ENCODE assay signal across 17 cellular contexts in genomic region chr2:106129150-106129549, GRCh38.
DNase-seq lines count a peak whose midpoint lies in the region; ATAC-seq, FAIRE-seq and TF ChIP-seq lines count a peak whose summit lies in the region.
"Had no signal": no experiment of that assay in that cellular context is flagged by ENCODE, and none has a peak within 500 bp of the region (broad histone marks: within the 10 kb centered on the region; RNA-seq: fewer than 3 reads in every experiment).

No MANE protein-coding gene starts in this region.

- H3K4me3 ChIP-seq in HCT116 (replicated peaks in 1 of 2; ENCODE audit: low read depth in 1 of 2, low read length in 2 of 2) = no peak overlapping the region
- H3K4me3 ChIP-seq: GM23248 had no signal

- no peak overlapping the region for H3K27ac ChIP-seq in HCT116 (ENCODE audit: low read depth, low read length)
- H3K27ac ChIP-seq: GM23248 had no signal

- H3K9me3 ChIP-seq in HCT116 (ENCODE audit: control insufficient read depth in 1 of 2, insufficient read depth in 1 of 2, low read depth in 1 of 2, low read length in 2 of 2) = no peaks in the 10 kb centered on the region

- no peak overlapping the region for H3K4me2 ChIP-seq in HCT116 (ENCODE audit: low read length)

- H3K27me3 Mint-ChIP-seq in activated T-cell treated with anti-CD3 and anti-CD28 coated beads, Interleukin-2, amount 50 U/mL, for 24 hours = no peaks in the 10 kb centered on the region
- no peaks in the 10 kb centered on the region for H3K27me3 Mint-ChIP-seq in activated T-cell treated with anti-CD3 and anti-CD28 coated beads, Interleukin-2, amount 50 U/mL, for 72 hours (ENCODE audit: low read depth)
- H3K27me3 Mint-ChIP-seq in glutamatergic neuron (ENCODE audit: unreplicated experiment) (no peaks in the 10 kb centered on the region), nephron progenitor cell (ENCODE audit: low read depth, poor library complexity) (peaks cover 2% of the 10 kb centered on the region)
- H3K27me3 Mint-ChIP-seq: B cell had no signal

- no peak overlapping the region for H2AFZ ChIP-seq in HCT116 (ENCODE audit: low read depth, low read length, poor library complexity, severe bottlenecking)
- H2AFZ ChIP-seq: GM23248 had no signal

- CTCF ChIA-PET in HCT116 (lab: Charles Lee) = no interaction called here

- peak overlapping the region; percentile 20 for H3K27ac Mint-ChIP-seq in activated T-cell treated with anti-CD3 and anti-CD28 coated beads, Interleukin-2, amount 50 U/mL, for 24 hours
- H3K27ac Mint-ChIP-seq in activated T-cell treated with anti-CD3 and anti-CD28 coated beads, Interleukin-2, amount 50 U/mL, for 72 hours = no peak overlapping the region
- H3K27ac Mint-ChIP-seq in glutamatergic neuron (ENCODE audit: unreplicated experiment) (no peak overlapping the region), nephron progenitor cell (no peak overlapping the region)
- H3K27ac Mint-ChIP-seq: B cell had no signal

- no peak overlapping the region for H3K4me3 Mint-ChIP-seq in activated T-cell treated with anti-CD3 and anti-CD28 coated beads, Interleukin-2, amount 50 U/mL, for 24 hours
- H3K4me3 Mint-ChIP-seq in activated T-cell treated with anti-CD3 and anti-CD28 coated beads, Interleukin-2, amount 50 U/mL, for 72 hours = no peak overlapping the region
- H3K4me3 Mint-ChIP-seq in glutamatergic neuron (ENCODE audit: unreplicated experiment) (peak overlapping the region; percentile 16), nephron progenitor cell (peak overlapping the region; percentile 4)
- H3K4me3 Mint-ChIP-seq: B cell had no signal

- no peak for TF ChIP-seq CTCF in HCT116 (IDR thresholded peaks at IDR 0.05 in 2 of 3, conservative IDR thresholded peaks at IDR 0.05 in 1 of 3; ENCODE audit: borderline replicate concordance in 1 of 3, insufficient read depth in 1 of 3, low read depth in 2 of 3, low read length in 2 of 3)
- no peak for TF ChIP-seq CTCF in glutamatergic neuron (IDR thresholded peaks at IDR 0.05; ENCODE audit: partially characterized antibody, unreplicated experiment)
- TF ChIP-seq CTCF in nephron progenitor cell (IDR thresholded peaks at IDR 0.05) = no peak

- no peaks in the 10 kb centered on the region for H4K20me1 ChIP-seq in HCT116 (ENCODE audit: insufficient read depth)

- ATAC-seq in activated T-cell treated with anti-CD3 and anti-CD28 coated beads, Interleukin-2, amount 50 U/mL, for 72 hours (replicated peaks in 1 of 2) = no peak
- ATAC-seq in HCT116 (no peak), HG02981 (IDR thresholded peaks at IDR 0.05; ENCODE audit: unreplicated experiment) (no peak), HG03175 (IDR thresholded peaks at IDR 0.05; ENCODE audit: unreplicated experiment) (no peak)

- H3K9ac ChIP-seq in HCT116 (ENCODE audit: low read length) = no peak overlapping the region
- H3K9ac ChIP-seq: GM23248 had no signal

- no peaks in the 10 kb centered on the region for H3K27me3 ChIP-seq in HCT116 (ENCODE audit: insufficient read depth, low read length)

- no peak for FAIRE-seq in GM19239 (lab: Jason Lieb, UNC)
- FAIRE-seq: G401.6 had no signal

- RAD21 ChIA-PET in HCT116 (lab: Charles Lee; ENCODE audit: low non-redundant PET in 1 of 2, low total read pairs in 2 of 2, uncharacterized antibody in 2 of 2, unreplicated experiment in 2 of 2) = no interaction called here

- TF ChIP-seq POLR2A in HCT116 (IDR thresholded peaks at IDR 0.05; ENCODE audit: borderline replicate concordance, extremely low read depth, insufficient read depth, insufficient read length) = no peak

- H3K9me2 ChIP-seq in HCT116 (ENCODE audit: insufficient read depth) = no peaks in the 10 kb centered on the region

- 0 out of 4 replicates have a peak, but pooled peaks cover 0 to 7% of the 10 kb centered on the region in 2 experiments for H3K36me3 ChIP-seq in HCT116 (ENCODE audit: control insufficient read depth in 1 of 2, insufficient read depth in 2 of 2, low read length in 2 of 2)

- peaks cover 59% of the 10 kb centered on the region for H3K36me3 Mint-ChIP-seq in activated T-cell treated with anti-CD3 and anti-CD28 coated beads, Interleukin-2, amount 50 U/mL, for 24 hours (ENCODE audit: low read depth)
- peaks cover 0 to 16% of the 10 kb centered on the region in 2 donors for H3K36me3 Mint-ChIP-seq in activated T-cell treated with anti-CD3 and anti-CD28 coated beads, Interleukin-2, amount 50 U/mL, for 72 hours (ENCODE audit: insufficient read depth in 2 of 2)
- H3K36me3 Mint-ChIP-seq in glutamatergic neuron (ENCODE audit: unreplicated experiment) (peaks cover 10% of the 10 kb centered on the region), nephron progenitor cell (ENCODE audit: low read depth) (peaks cover 50% of the 10 kb centered on the region)

- peaks cover 8 to 15% of the 10 kb centered on the region in 2 experiments for H3K4me1 ChIP-seq in HCT116 (ENCODE audit: control insufficient read depth in 1 of 2, insufficient read depth in 2 of 2, low read length in 2 of 2)

- intact Hi-C loops in HCT116 (cut with micrococcal nuclease) = no loop called here

- peaks cover 43% of the 10 kb centered on the region for H3K4me1 Mint-ChIP-seq in activated T-cell treated with anti-CD3 and anti-CD28 coated beads, Interleukin-2, amount 50 U/mL, for 24 hours (ENCODE audit: low read depth)
- H3K4me1 Mint-ChIP-seq in activated T-cell treated with anti-CD3 and anti-CD28 coated beads, Interleukin-2, amount 50 U/mL, for 72 hours (ENCODE audit: low read depth) = peaks cover 37% of the 10 kb centered on the region
- H3K4me1 Mint-ChIP-seq in glutamatergic neuron (ENCODE audit: low read depth, unreplicated experiment) = peaks cover 8% of the 10 kb centered on the region
- peaks cover 21% of the 10 kb centered on the region for H3K4me1 Mint-ChIP-seq in nephron progenitor cell

- peaks cover 9% of the 10 kb centered on the region; the same call in 1 of the 2 replicates for H3K79me2 ChIP-seq in HCT116 (ENCODE audit: insufficient read depth, low read length)

- no peak for DNase-seq in activated T-cell treated with anti-CD3 and anti-CD28 coated beads, Interleukin-2, amount 50 U/mL, for 24 hours
- no peak for DNase-seq in activated T-cell treated with anti-CD3 and anti-CD28 coated beads, Interleukin-2, amount 50 U/mL, for 72 hours
- DNase-seq in HCT116 (ENCODE audit: low read depth, low spot score) (no peak), glutamatergic neuron (no peak), nephron progenitor cell (no peak), GM19239 (ENCODE audit: insufficient read length, low spot score) (no peak)
- DNase-seq: GM23248, HCEC 1CT, NCI-H1092 treated with DMSO at 0.1 percent for 48 hours, NCI-H146, NCI-H2029 treated with DMSO at 0.1 percent for 48 hours, NCI-H2171 treated with DMSO at 0.1 percent for 48 hours, SHP77 had no signal

- POLR2A ChIA-PET in HCT116 (lab: Charles Lee) = no interaction called here

- TF ChIP-seq RAD21 in HCT116 (IDR thresholded peaks at IDR 0.05; ENCODE audit: low read depth) = no peak

- no peaks in the 10 kb centered on the region for H3K9me3 Mint-ChIP-seq in activated T-cell treated with anti-CD3 and anti-CD28 coated beads, Interleukin-2, amount 50 U/mL, for 24 hours
- H3K9me3 Mint-ChIP-seq in activated T-cell treated with anti-CD3 and anti-CD28 coated beads, Interleukin-2, amount 50 U/mL, for 72 hours = no peaks in the 10 kb centered on the region
- peaks cover 6% of the 10 kb centered on the region for H3K9me3 Mint-ChIP-seq in glutamatergic neuron (ENCODE audit: unreplicated experiment)
- H3K9me3 Mint-ChIP-seq in nephron progenitor cell = peaks cover 9% of the 10 kb centered on the region

- BruUV-seq in HCT116 (replicated peaks; lab: Mats Ljungman, UMichigan) = TSS peak; percentile 29

TF ChIP-seq in HCT116, 20 proteins besides CTCF, POLR2A, EP300 and RAD21:
- TF ChIP-seq JUND (IDR thresholded peaks at IDR 0.05) (no peak), MAX (IDR thresholded peaks at IDR 0.05) (no peak), POLR2AphosphoS5 (IDR thresholded peaks at IDR 0.05; ENCODE audit: low read depth, low read length) (no peak), EZH2phosphoT487 (IDR thresholded peaks at IDR 0.05; ENCODE audit: borderline replicate concordance) (no peak), ZFX (IDR thresholded peaks at IDR 0.05) (no peak)

Comparison
In these comparisons a context has a peak if more than half of its experiments do, and no peak if none do; other contexts are left out.
1. H3K4me3 Mint-ChIP-seq: peak in glutamatergic neuron (single experiment) and nephron progenitor cell (single experiment); none in activated T-cell treated with anti-CD3 and anti-CD28 coated beads, Interleukin-2, amount 50 U/mL, for 24 hours (single experiment) and activated T-cell treated with anti-CD3 and anti-CD28 coated beads, Interleukin-2, amount 50 U/mL, for 72 hours (0 of 2).